Comparison of ENCODE assay signal across 9 cellular contexts in genomic region chr17:31581491-31581890, GRCh38.
DNase-seq lines count a peak whose midpoint lies in the region; ATAC-seq, FAIRE-seq and TF ChIP-seq lines count a peak whose summit lies in the region.
"Had no signal": no experiment of that assay in that cellular context is flagged by ENCODE, and none has a peak within 500 bp of the region (broad histone marks: within the 10 kb centered on the region; RNA-seq: fewer than 3 reads in every experiment).

No MANE protein-coding gene starts in this region.

- no peak overlapping the region for H2BK5ac ChIP-seq in H9 (ENCODE audit: insufficient read length, low read length)

- H3K27ac Mint-ChIP-seq in H9, result peak overlapping the region in 1 of 3 experiments; percentile 79; a peak in 2 of 7 replicates
- H3K27ac Mint-ChIP-seq in endodermal cell, result no peak overlapping the region

- H3K9me1 ChIP-seq in keratinocyte (ENCODE audit: control insufficient read depth, extremely low read depth, insufficient read depth, low read length), result no peaks in the 10 kb centered on the region

- H2AK5ac ChIP-seq in H9 (ENCODE audit: insufficient read length, low read length), result no peak overlapping the region

- no peaks in the 10 kb centered on the region for H3K27me3 ChIP-seq in H9 (ENCODE audit: insufficient read depth, low read length)
- H3K27me3 ChIP-seq in ascending aorta, result no peaks in the 10 kb centered on the region
- H3K27me3 ChIP-seq in keratinocyte (ENCODE audit: control insufficient read depth, extremely low read depth, insufficient read depth, low read length), result no peaks in the 10 kb centered on the region
- peaks cover 0 to 8% (median 0%) of the 10 kb centered on the region in 3 donors for H3K27me3 ChIP-seq in skeletal muscle tissue (ENCODE audit: control insufficient read depth in 3 of 3, insufficient read depth in 3 of 3, low read length in 3 of 3)
- H3K27me3 ChIP-seq in endodermal cell (ENCODE audit: control insufficient read depth, insufficient read depth, low read length, poor library complexity, severe bottlenecking), result no peaks in the 10 kb centered on the region

- no peak overlapping the region for H3K23ac ChIP-seq in H9 (ENCODE audit: insufficient read length, low read depth, low read length)

- H4K8ac ChIP-seq in H9 (replicated peaks; ENCODE audit: insufficient read length, low read depth, low read length), result no peak overlapping the region

- H3K4me2 ChIP-seq in H9 (ENCODE audit: insufficient read depth, insufficient read length, low read length), result no peak overlapping the region
- H3K4me2 ChIP-seq in keratinocyte (ENCODE audit: control insufficient read depth, extremely low read depth, insufficient read depth, low read depth, low read length), result peak overlapping the region; percentile 38

- H3K9me3 Mint-ChIP-seq in H9, result no peaks in the 10 kb centered on the region
- no peaks in the 10 kb centered on the region for H3K9me3 Mint-ChIP-seq in endodermal cell

- no peak overlapping the region for H3K27ac ChIP-seq in H9 (ENCODE audit: insufficient read length, low read depth, low read length)
- peak overlapping the region; percentile 89 for H3K27ac ChIP-seq in ascending aorta
- no peak overlapping the region for H3K27ac ChIP-seq in keratinocyte (ENCODE audit: control insufficient read depth, insufficient read depth, low read length)
- H3K27ac ChIP-seq in skeletal muscle tissue (ENCODE audit: low read depth, low read length), result peak overlapping the region; percentile 73
- H3K27ac ChIP-seq in endodermal cell (ENCODE audit: low read depth, low read length), result no peak overlapping the region

- H3K4ac ChIP-seq in H9 (ENCODE audit: low read depth, low read length), result no peak overlapping the region

- no peak overlapping the region for H2AFZ ChIP-seq in H9 (ENCODE audit: low read length)
- peak overlapping the region; percentile 15 for H2AFZ ChIP-seq in keratinocyte (ENCODE audit: control insufficient read depth, low read length)

- H3K4me3 Mint-ChIP-seq in H9, result no peak overlapping the region
- H3K4me3 Mint-ChIP-seq in endodermal cell, result no peak overlapping the region

- no peak overlapping the region for H2BK20ac ChIP-seq in H9 (ENCODE audit: low read depth, low read length, poor library complexity, severe bottlenecking)

- no peak overlapping the region for H3K18ac ChIP-seq in H9 (ENCODE audit: insufficient read length, low read depth, low read length)

- no peak for TF ChIP-seq CTCF in H9 (conservative IDR thresholded peaks at IDR 0.05)
- no peak for TF ChIP-seq CTCF in ascending aorta (IDR thresholded peaks at IDR 0.05)
- TF ChIP-seq CTCF in keratinocyte (optimal IDR thresholded peaks at IDR 0.05 in 1 of 3, IDR thresholded peaks at IDR 0.05 in 1 of 3, conservative IDR thresholded peaks at IDR 0.05 in 1 of 3; ENCODE audit: extremely low read depth in 1 of 3, insufficient read depth in 2 of 3, low read length in 3 of 3), result no peak
- TF ChIP-seq CTCF in endodermal cell (conservative IDR thresholded peaks at IDR 0.05), result no peak

- H3K23me2 ChIP-seq in H9 (ENCODE audit: insufficient read length, low read depth, low read length, poor library complexity, severe bottlenecking), result no peaks in the 10 kb centered on the region

- no peak overlapping the region for H3T11ph ChIP-seq in H9 (ENCODE audit: low read length)

- no peak overlapping the region for H3K9ac ChIP-seq in H9 (ENCODE audit: extremely low read depth, insufficient read length, low read length)
- H3K9ac ChIP-seq in keratinocyte (ENCODE audit: control insufficient read depth, extremely low read depth, insufficient read depth, low read length), result no peak overlapping the region
- H3K9ac ChIP-seq in skeletal muscle tissue (ENCODE audit: low read depth in 1 of 3, low read length in 3 of 3), result peak overlapping the region in 2 of 3 donors; percentile 51 to 60
- H3K9ac ChIP-seq in endodermal cell (ENCODE audit: extremely low read depth, low read length, poor library complexity, severe bottlenecking), result no peak overlapping the region

- DNase-seq in H9, result peak; percentile 32
- DNase-seq in ascending aorta (ENCODE audit: low spot score in 2 of 2), result peak in 1 of 2 donors; percentile 84
- no peak for DNase-seq in keratinocyte (ENCODE audit: low read depth, low spot score)
- no peak for DNase-seq in endodermal cell
- no peak for DNase-seq in UCSD-AML1 (lab: John Stamatoyannopoulos, UW; ENCODE audit: unreplicated experiment)
- DNase-seq in stimulated activated CD4-positive, alpha-beta T cell treated with anti-CD3 and anti-CD28 coated beads, Interleukin-1b, Interleukin-23, amount 100 ng/mL, for 48 hours, result no peak
- DNase-seq: NCI-H526 treated with DMSO at 0.1 percent for 48 hours had no signal

- H3K4me1 Mint-ChIP-seq in H9, result no peaks in the 10 kb centered on the region
- no peaks in the 10 kb centered on the region for H3K4me1 Mint-ChIP-seq in endodermal cell

- no peak for ATAC-seq in GM18867 (IDR thresholded peaks at IDR 0.05; ENCODE audit: unreplicated experiment)

- H4K5ac ChIP-seq in H9 (ENCODE audit: insufficient read length, low read depth, low read length), result no peak overlapping the region

- H3K36me3 ChIP-seq in ascending aorta, result peaks cover 5 to 8% of the 10 kb centered on the region in 2 donors
- H3K36me3 ChIP-seq in keratinocyte (ENCODE audit: control insufficient read depth in 2 of 2, extremely low read depth in 1 of 2, insufficient read depth in 2 of 2, low read length in 2 of 2), result peaks cover 5 to 12% of the 10 kb centered on the region in 2 experiments
- no peaks in the 10 kb centered on the region for H3K36me3 ChIP-seq in skeletal muscle tissue (ENCODE audit: control insufficient read depth in 3 of 3, insufficient read depth in 3 of 3, low read length in 3 of 3)
- no peaks in the 10 kb centered on the region for H3K36me3 ChIP-seq in endodermal cell (ENCODE audit: control insufficient read depth, insufficient read depth, low read length)

- H2BK120ac ChIP-seq in H9 (ENCODE audit: low read depth, low read length, poor library complexity, severe bottlenecking), result no peak overlapping the region

- H3K27me3 Mint-ChIP-seq in H9 (ENCODE audit: low read depth), result no peaks in the 10 kb centered on the region; the same call in none of the 2 replicates
- H3K27me3 Mint-ChIP-seq in endodermal cell (ENCODE audit: insufficient read depth), result no peaks in the 10 kb centered on the region

- FAIRE-seq in keratinocyte (lab: Jason Lieb, UNC), result no peak

- H2BK15ac ChIP-seq in H9 (ENCODE audit: low read depth, low read length), result no peak overlapping the region

- no peaks in the 10 kb centered on the region for H3K79me1 ChIP-seq in H9 (ENCODE audit: insufficient read depth, low read depth, low read length, poor library complexity, severe bottlenecking)

- H4K91ac ChIP-seq in H9 (ENCODE audit: insufficient read length, low read depth, low read length), result no peak overlapping the region

- no peak overlapping the region for H3K56ac ChIP-seq in H9 (ENCODE audit: insufficient read length, low read depth, low read length)

- dilution Hi-C loops in keratinocyte (cut with MboI; ENCODE audit: extremely low pct_ligation_motif_present, low sequenced_read_pairs), result loop anchor here (25.0 kb wide), 1 partner anchor 106 kb away; no protein-coding TSS in a partner anchor

- H3K9me3 ChIP-seq in H9 (ENCODE audit: control insufficient read depth, low read depth, low read length) (no peaks in the 10 kb centered on the region), ascending aorta (no peaks in the 10 kb centered on the region), keratinocyte (ENCODE audit: control insufficient read depth, low read depth, low read length) (no peaks in the 10 kb centered on the region), skeletal muscle tissue (ENCODE audit: control insufficient read depth in 3 of 3, low read length in 3 of 3) (no peaks in the 10 kb centered on the region), endodermal cell (ENCODE audit: control insufficient read depth, low read length) (no peaks in the 10 kb centered on the region)

- H3K79me2 ChIP-seq in H9 (ENCODE audit: insufficient read depth, low read length) (no peaks in the 10 kb centered on the region), keratinocyte (ENCODE audit: control insufficient read depth, insufficient read depth, low read length) (no peaks in the 10 kb centered on the region)

- H3K14ac ChIP-seq in H9 (ENCODE audit: insufficient read depth, low read length), result no peak overlapping the region

- H2BK12ac ChIP-seq in H9 (ENCODE audit: insufficient read length, low read depth, low read length), result no peak overlapping the region

- no CpG with 5 or more reads among the region's 4 CpGs for WGBS in H9 (ENCODE audit: extremely low coverage, insufficient read length, low lambda C conversion rate)
- WGBS in endodermal cell (ENCODE audit: insufficient coverage in 1 of 2, insufficient read length in 1 of 2), 2 experiments, result 90 to 92% methylated on average over 4 of the region's 4 CpGs

- intact Hi-C loops in ascending aorta (cut with DNase I), result loop anchor here (2.0 to 5.0 kb wide), 3 partner anchors 15 to 116 kb away; no protein-coding TSS in a partner anchor

- H3K4me3 ChIP-seq in ascending aorta (peak overlapping the region in 1 of 2 donors; percentile 52), keratinocyte (ENCODE audit: control insufficient read depth in 2 of 3, extremely low read depth in 1 of 3, insufficient read depth in 2 of 3, low read depth in 1 of 3, low read length in 3 of 3) (no peak overlapping the region), skeletal muscle tissue (ENCODE audit: low read length in 3 of 3) (peak overlapping the region; percentile 38 to 54 (median 45)), endodermal cell (ENCODE audit: low read length) (no peak overlapping the region)

- no peaks in the 10 kb centered on the region for H3K36me3 Mint-ChIP-seq in H9 (ENCODE audit: insufficient read depth in 1 of 3, low read depth in 3 of 3)
- peaks cover 12% of the 10 kb centered on the region for H3K36me3 Mint-ChIP-seq in endodermal cell (ENCODE audit: low read depth)

- H3K4me1 ChIP-seq in H9 (ENCODE audit: insufficient read depth, low read length) (no peaks in the 10 kb centered on the region), ascending aorta (peaks cover 22 to 51% of the 10 kb centered on the region in 2 donors), keratinocyte (ENCODE audit: control insufficient read depth, extremely low read depth, insufficient read depth, low read length) (peaks cover 27% of the 10 kb centered on the region), skeletal muscle tissue (ENCODE audit: control insufficient read depth in 3 of 3, insufficient read depth in 3 of 3, low read length in 3 of 3) (peaks cover 19 to 25% (median 23%) of the 10 kb centered on the region in 3 donors), endodermal cell (ENCODE audit: control insufficient read depth, insufficient read depth, low read length) (no peaks in the 10 kb centered on the region)

- H4K20me1 ChIP-seq in H9 (ENCODE audit: control insufficient read depth, insufficient read depth, insufficient read length) (no peaks in the 10 kb centered on the region), keratinocyte (ENCODE audit: control insufficient read depth, extremely low read depth, insufficient read depth, low read length) (no peaks in the 10 kb centered on the region)

Comparison
In these comparisons a context has a peak if more than half of its experiments do, and no peak if none do; other contexts are left out.
1. H3K27ac ChIP-seq: peak in ascending aorta (2 of 2) and skeletal muscle tissue (single experiment); none in H9 (single experiment), keratinocyte (single experiment) and endodermal cell (single experiment).
2. H3K9ac ChIP-seq: peak in skeletal muscle tissue (2 of 3); none in H9 (single experiment), keratinocyte (single experiment) and endodermal cell (single experiment).
3. H3K4me3 ChIP-seq: peak in skeletal muscle tissue (3 of 3); none in keratinocyte (0 of 3) and endodermal cell (single experiment).